In the genomic region with DNA sequence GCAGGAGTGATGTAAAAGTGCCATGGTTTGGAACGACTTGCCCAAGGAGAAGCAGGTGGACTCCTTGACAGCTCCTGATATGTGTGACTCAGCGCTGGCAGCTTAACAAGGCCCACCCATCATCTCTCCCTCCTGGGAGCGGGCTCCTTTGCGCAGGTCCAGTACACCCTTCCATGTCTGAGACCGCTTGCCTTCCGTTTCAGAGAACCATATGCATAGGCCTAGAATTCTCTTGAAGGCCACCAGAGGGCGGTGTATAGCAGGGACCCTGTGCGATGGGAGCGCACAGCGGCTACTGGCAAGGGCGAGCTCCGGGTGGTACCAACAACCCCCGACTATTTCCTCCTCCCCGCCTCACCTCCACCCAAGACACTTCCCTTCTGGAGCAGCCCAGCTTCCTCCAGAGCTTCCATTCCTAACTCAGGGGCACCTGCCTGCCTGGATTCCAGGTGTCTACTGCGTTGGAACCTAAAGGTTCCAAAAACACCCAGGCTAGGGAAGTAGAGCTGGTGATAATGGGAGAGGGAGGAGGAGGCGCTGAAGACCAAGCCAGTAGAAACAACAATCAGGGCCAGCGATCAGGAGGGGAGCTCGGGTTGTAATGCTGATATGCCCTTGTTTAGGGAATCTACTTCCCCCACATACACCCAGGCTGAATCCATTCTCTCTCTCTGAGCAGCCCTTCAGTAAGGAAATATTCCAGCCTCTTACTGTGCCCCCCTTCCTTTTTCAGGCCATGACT, we compare ENCODE assay signal across 8 cellular contexts. TPM values are rescaled to one million over a fixed set of nuclear protein-coding genes. Genes with fewer than 3 reads are reported as not detected.
DNase-seq lines count a peak whose midpoint lies in the region; ATAC-seq, FAIRE-seq and TF ChIP-seq lines count a peak whose summit lies in the region.

No MANE protein-coding gene starts in this region.

- WGBS in gastroesophageal sphincter (ENCODE audit: low coverage in 1 of 2), 2 donors = 0 to 3% methylated on average over 2 to 16 of the region's 18 CpGs
- WGBS in pancreas, 2 donors = 1 to 2% methylated on average over 18 of the region's 18 CpGs
- WGBS in tibial nerve, 2 donors = 1 to 5% methylated on average over 17 to 18 of the region's 18 CpGs

- RAD21 ChIA-PET in HCT116 (lab: Charles Lee; ENCODE audit: low non-redundant PET in 1 of 2, low total read pairs in 2 of 2, uncharacterized antibody in 2 of 2, unreplicated experiment in 2 of 2) = interaction anchor here (0.7 to 1.8 kb wide), 4 partner anchors 18 to 33 kb away, joined by 3 to 12 read pairs (median 5); partner anchors contain the start of gene RHEBL1 (in 2 of the 2)

- H3K4me3 ChIP-seq in HCT116 (replicated peaks in 1 of 2; ENCODE audit: low read depth in 1 of 2, low read length in 2 of 2) = peak overlapping the region; percentile 7 to 33; a peak in 2 of 4 replicates
- H3K4me3 ChIP-seq in gastroesophageal sphincter = peak overlapping the region in 1 of 2 donors; percentile 8
- H3K4me3 ChIP-seq in pancreas = no peak overlapping the region
- H3K4me3 ChIP-seq in tibial nerve = no peak overlapping the region

- H3K4me1 ChIP-seq in HCT116 (ENCODE audit: control insufficient read depth in 1 of 2, insufficient read depth in 2 of 2, low read length in 2 of 2) (peaks cover 11 to 16% of the 10 kb centered on the region in 2 experiments), gastroesophageal sphincter (peaks cover 0 to 64% (median 33%) of the 10 kb centered on the region in 3 donors), pancreas (peaks cover 0 to 14% (median 6%) of the 10 kb centered on the region in 3 donors), tibial nerve (peaks cover 3 to 74% (median 45%) of the 10 kb centered on the region in 4 donors)

- intact Hi-C loops in HCT116 (cut with micrococcal nuclease) (loop anchor here (1.0 kb wide), 2 partner anchors 33 to 42 kb away; no protein-coding TSS in a partner anchor), pancreas (cut with DNase I) (loop anchor here in 1 of 3 donors (5.0 kb wide), 1 partner anchor 149 kb away; no protein-coding TSS in a partner anchor)

- H3K9me3 ChIP-seq in HCT116 (ENCODE audit: control insufficient read depth in 1 of 2, insufficient read depth in 1 of 2, low read depth in 1 of 2, low read length in 2 of 2) (no peaks in the 10 kb centered on the region), gastroesophageal sphincter (no peaks in the 10 kb centered on the region), pancreas (no peaks in the 10 kb centered on the region), tibial nerve (no peaks in the 10 kb centered on the region)

- no peak for FAIRE-seq in pancreas (lab: Jason Lieb, UNC)

- CTCF ChIA-PET in HCT116 (lab: Charles Lee) = interaction anchor here (0.6 to 4.2 kb wide), 26 partner anchors 8 to 235 kb away, joined by 3 to 59 read pairs (median 6); partner anchors contain the start of genes LMBR1L, RHEBL1, TUBA1A and TUBA1B

- ATAC-seq in HCT116 = peak; percentile 99
- peak; percentile 87 for ATAC-seq in gastroesophageal sphincter
- ATAC-seq in pancreas = peak; percentile 93 to 97 (median 95)

- no peaks in the 10 kb centered on the region for H3K9me2 ChIP-seq in HCT116 (ENCODE audit: insufficient read depth)

- TF ChIP-seq EP300 in gastroesophageal sphincter (IDR thresholded peaks at IDR 0.05) = no peak
- TF ChIP-seq EP300 in tibial nerve (IDR thresholded peaks at IDR 0.05) = peak in 1 of 2 donors; percentile 62

- no peaks in the 10 kb centered on the region for H3K79me2 ChIP-seq in HCT116 (ENCODE audit: insufficient read depth, low read length)

- DNase-seq in Daoy (ENCODE audit: low read depth) (peak; percentile 96), HCT116 (ENCODE audit: low read depth, low spot score) (peak; percentile 94), MV-4-11 (lab: John Stamatoyannopoulos, UW) (peak; percentile 69), SIG-M5 (lab: John Stamatoyannopoulos, UW) (peak; percentile 57), pancreas (peak; percentile 71 to 92 (median 76)), tibial nerve (ENCODE audit: low spot score in 2 of 2) (peak in 1 of 2 donors; percentile 48)
- peak; percentile 68 for DNase-seq in activated naive CD4-positive, alpha-beta T cell treated with Interleukin-2 at 50 U/mL for 16 hours

- TF ChIP-seq POLR2A in HCT116 (IDR thresholded peaks at IDR 0.05; ENCODE audit: borderline replicate concordance, extremely low read depth, insufficient read depth, insufficient read length) (no peak), gastroesophageal sphincter (IDR thresholded peaks at IDR 0.05) (no peak), tibial nerve (IDR thresholded peaks at IDR 0.05) (no peak)

- peak overlapping the region; percentile 64 for H3K4me2 ChIP-seq in HCT116 (ENCODE audit: low read length)

- TF ChIP-seq CTCF in HCT116 (IDR thresholded peaks at IDR 0.05 in 2 of 3, conservative IDR thresholded peaks at IDR 0.05 in 1 of 3; ENCODE audit: borderline replicate concordance in 1 of 3, insufficient read depth in 1 of 3, low read depth in 2 of 3, low read length in 2 of 3) = peak; percentile 83 to 92 (median 89)
- peak; percentile 78 to 94 (median 84) for TF ChIP-seq CTCF in gastroesophageal sphincter (IDR thresholded peaks at IDR 0.05)
- peak; percentile 79 to 90 (median 84) for TF ChIP-seq CTCF in pancreas (IDR thresholded peaks at IDR 0.05)
- peak; percentile 81 to 93 (median 88) for TF ChIP-seq CTCF in tibial nerve (IDR thresholded peaks at IDR 0.05)

- peak overlapping the region; percentile 24; the same call in 1 of the 2 replicates for H3K9ac ChIP-seq in HCT116 (ENCODE audit: low read length)

- peak overlapping the region; percentile 69 for H2AFZ ChIP-seq in HCT116 (ENCODE audit: low read depth, low read length, poor library complexity, severe bottlenecking)

- H3K36me3 ChIP-seq in HCT116 (ENCODE audit: control insufficient read depth in 1 of 2, insufficient read depth in 2 of 2, low read length in 2 of 2) (no peaks in the 10 kb centered on the region), gastroesophageal sphincter (no peaks in the 10 kb centered on the region), pancreas (no peaks in the 10 kb centered on the region), tibial nerve (no peaks in the 10 kb centered on the region)

- BruUV-seq in HCT116 (replicated peaks; lab: Mats Ljungman, UMichigan) = no TSS peak

- peak; percentile 76 for TF ChIP-seq RAD21 in HCT116 (IDR thresholded peaks at IDR 0.05; ENCODE audit: low read depth)

- H3K27me3 ChIP-seq in HCT116 (ENCODE audit: insufficient read depth, low read length) (no peaks in the 10 kb centered on the region), gastroesophageal sphincter (peaks cover 51% of the 10 kb centered on the region), pancreas (peaks cover 0 to 28% (median 4%) of the 10 kb centered on the region in 4 donors), tibial nerve (peaks cover 0 to 43% of the 10 kb centered on the region in 2 donors)

- H3K27ac ChIP-seq in HCT116 (ENCODE audit: low read depth, low read length) = no peak overlapping the region
- H3K27ac ChIP-seq in gastroesophageal sphincter = peak overlapping the region in 1 of 4 donors; percentile 26
- H3K27ac ChIP-seq in pancreas = no peak overlapping the region
- H3K27ac ChIP-seq in tibial nerve = peak overlapping the region; percentile 49 to 94 (median 78)

- no peaks in the 10 kb centered on the region for H4K20me1 ChIP-seq in HCT116 (ENCODE audit: insufficient read depth)

- POLR2A ChIA-PET in HCT116 (lab: Charles Lee) = interaction anchor here (1.0 to 1.6 kb wide), 8 partner anchors 10 to 134 kb away, joined by 3 to 19 read pairs (median 4); partner anchors contain the start of genes LMBR1L, RHEBL1 and TUBA1B

TF ChIP-seq in HCT116, 20 proteins besides CTCF, POLR2A, EP300 and RAD21 (continues in another document):
- no peak for TF ChIP-seq SIN3A (IDR thresholded peaks at IDR 0.05; ENCODE audit: low read depth)
- no peak for TF ChIP-seq TCF7L2 (IDR thresholded peaks at IDR 0.05; ENCODE audit: borderline replicate concordance, extremely low read depth, insufficient read depth, insufficient read length)
- TF ChIP-seq ZNF274 (IDR thresholded peaks at IDR 0.05; ENCODE audit: low read depth, low read length) = no peak
- TF ChIP-seq CEBPB (IDR thresholded peaks at IDR 0.05; ENCODE audit: low read depth) = no peak
- peak; percentile 36 for TF ChIP-seq YY1 (IDR thresholded peaks at IDR 0.05; ENCODE audit: extremely low read depth, insufficient replicate concordance, low read depth, low read length)

RNA-seq across cellular contexts. Expression of gene DHH, which starts 6.2 kb away (rescaled TPM):
- total RNA-seq in Daoy (2014; rRNA removed; shearing (Covaris generic)) = not detected in 2 replicates
- total RNA-seq in HCT116 (2021; ENCODE audit: unreplicated experiment) (0.22 TPM), gastroesophageal sphincter (1 to 10 TPM in 2 of 4 donors, under 1 TPM in 2; 0.54 to 1.2 (median 0.85) TPM), pancreas (under 1 TPM in 5 of 6 donors, not detected in 1; 0.03 to 0.53 (median 0.24) TPM), tibial nerve (10 to 100 TPM; 55.5 to 94.7 (median 60.1) TPM)
- polyA plus RNA-seq in HCT116 (2012) = 0.05 and 0.09 TPM in 2 replicates
- under 1 TPM; 0.11 to 0.14 TPM for polyA plus RNA-seq in pancreas

RNA-seq across cellular contexts. Expression of gene RHEBL1, which starts 18.6 kb away (rescaled TPM):
- total RNA-seq in Daoy (2014; rRNA removed; shearing (Covaris generic)) = 6.3 and 11.0 TPM in 2 replicates
- total RNA-seq in HCT116 (2021; ENCODE audit: unreplicated experiment) (2.8 TPM), gastroesophageal sphincter (under 1 TPM in 1 of 4 donors, not detected in 3; 0.35 TPM), pancreas (under 1 TPM in 3 of 6 donors, not detected in 3; 0.14 to 0.25 (median 0.18) TPM), tibial nerve (1 to 10 TPM in 2 of 4 donors, not detected in 2; 1.1 to 4.3 TPM)
- polyA plus RNA-seq in HCT116 (2012) = 2.9 and 4.2 TPM in 2 replicates
- polyA plus RNA-seq in pancreas = under 1 TPM; 0.38 to 0.63 TPM

RNA-seq across cellular contexts. Expression of gene LMBR1L, which starts 22.3 kb away (rescaled TPM):
- total RNA-seq in Daoy (2014; rRNA removed; shearing (Covaris generic)) = 18.2 and 19.6 TPM in 2 replicates
- total RNA-seq in HCT116 (2021; ENCODE audit: unreplicated experiment) = 44.4 TPM
- 45.9 and 50.5 TPM in 2 replicates for polyA plus RNA-seq in HCT116 (2012)
- total RNA-seq in gastroesophageal sphincter = 10 to 100 TPM; 17.6 to 77.5 (median 37.5) TPM
- total RNA-seq in pancreas = 10 to 100 TPM; 12.9 to 37.6 (median 20.4) TPM
- 10 to 100 TPM; 46.6 to 76.5 TPM for polyA plus RNA-seq in pancreas
- 10 to 100 TPM; 50.3 to 97.5 (median 73.0) TPM for total RNA-seq in tibial nerve

RNA-seq across cellular contexts. Expression of gene KMT2D, which starts 27.8 kb away (rescaled TPM):
- 10.3 and 11.0 TPM in 2 replicates for total RNA-seq in Daoy (2014; rRNA removed; shearing (Covaris generic))
- total RNA-seq in HCT116 (2021; ENCODE audit: unreplicated experiment) = 71.3 TPM
- 48.0 and 54.6 TPM in 2 replicates for polyA plus RNA-seq in HCT116 (2012)
- total RNA-seq in gastroesophageal sphincter = 10 to 100 TPM; 23.6 to 75.0 (median 53.8) TPM
- 10 to 100 TPM; 35.8 to 53.0 (median 39.5) TPM for total RNA-seq in pancreas
- 10 to 100 TPM; 20.0 to 79.3 TPM for polyA plus RNA-seq in pancreas
- 100 to 1,000 TPM in 1 of 4 donors, 10 to 100 TPM in 3; 53.5 to 102 (median 76.9) TPM for total RNA-seq in tibial nerve

RNA-seq across cellular contexts. Expression of gene TUBA1B, which starts 42.8 kb away (rescaled TPM):
- total RNA-seq in Daoy (2014; rRNA removed; shearing (Covaris generic)) = 3,979 and 4,039 TPM in 2 replicates
- total RNA-seq in HCT116 (2021; ENCODE audit: unreplicated experiment) = 1,628 TPM
- 2,103 and 2,243 TPM in 2 replicates for polyA plus RNA-seq in HCT116 (2012)
- total RNA-seq in gastroesophageal sphincter = 1,000 to 10,000 TPM in 1 of 4 donors, 100 to 1,000 TPM in 3; 568 to 1,050 (median 731) TPM
- total RNA-seq in pancreas = 100 to 1,000 TPM in 3 of 6 donors, 10 to 100 TPM in 3; 43.1 to 185 (median 108) TPM
- polyA plus RNA-seq in pancreas = 100 to 1,000 TPM in 1 of 2 donors, 10 to 100 TPM in 1; 92.0 to 214 TPM
- 100 to 1,000 TPM; 516 to 967 (median 709) TPM for total RNA-seq in tibial nerve

Comparison
In these comparisons a context has a peak if more than half of its experiments do, and no peak if none do; other contexts are left out.
1. H3K27ac ChIP-seq: peak in tibial nerve (4 of 4); none in HCT116 (single experiment) and pancreas (0 of 4).
2. H3K4me3 ChIP-seq: peak in HCT116 (2 of 2); none in pancreas (0 of 4) and tibial nerve (0 of 4).
3. RNA of gene DHH, which starts 6.2 kb away (total RNA-seq): 55.5 to 94.7 TPM in tibial nerve; 0.54 to 1.2 TPM in gastroesophageal sphincter, 0.03 to 0.53 TPM in pancreas, 0.22 TPM in HCT116 (single experiment) and not detected in Daoy; every median in the first group is over 10 times any median in the second.
4. Peak in every context shown above with its lines, with median percentiles within 50 percentile points of each other: ATAC-seq and CTCF ChIP-seq.